In genomic region chr7:127901895-127902703, GRCh38 we compare ENCODE assay signal across 14 cellular contexts.
A peak's percentile ranks its signal among the peaks of the same experiment; 100 is the strongest.
DNase-seq lines count a peak whose midpoint lies in the region; ATAC-seq and TF ChIP-seq lines count a peak whose summit lies in the region.
"Had no signal": no experiment of that assay in that cellular context is flagged by ENCODE, and none has a peak within 500 bp of the region (broad histone marks: within the 10 kb centered on the region; RNA-seq: fewer than 3 reads in every experiment).

No MANE protein-coding gene starts in this region.

- H3K27me3 Mint-ChIP-seq in immature natural killer cell (ENCODE audit: low read depth in 3 of 3) (no peaks in the 10 kb centered on the region), CD14-positive monocyte (ENCODE audit: low read depth in 3 of 3) (no peaks in the 10 kb centered on the region), T-cell (no peaks in the 10 kb centered on the region)

- no peak overlapping the region for H3K4me3 ChIP-seq in GM12864 (ENCODE audit: low read depth, low read length)
- H3K4me3 ChIP-seq: HAP-1, sigmoid colon, thoracic aorta had no signal

- intact Hi-C loops in CD14-positive monocyte (cut with micrococcal nuclease) = no loop called here

- H3K4me3 Mint-ChIP-seq in immature natural killer cell (peak overlapping the region in 1 of 5 donors; percentile 47), CD14-positive monocyte (no peak overlapping the region), T-cell (no peak overlapping the region)

- peak; percentile 33 for DNase-seq in GM12864 (ENCODE audit: low read depth)
- DNase-seq in M059J (ENCODE audit: low read depth) = peak; percentile 15
- no peak for DNase-seq in immature natural killer cell
- no peak for DNase-seq in NOMO-1 treated with dmso at 0.1 percent for 144 hours (lab: John Stamatoyannopoulos, UW; ENCODE audit: unreplicated experiment)
- DNase-seq in NCI-H2081 treated with DMSO at 0.1 percent for 48 hours (lab: John Stamatoyannopoulos, UW) = no peak
- no peak for DNase-seq in CD14-positive monocyte (ENCODE audit: low spot score)
- no peak for DNase-seq in T-cell
- DNase-seq: activated CD8-positive, alpha-beta memory T cell treated with anti-CD3 and anti-CD28 coated beads, Interleukin-2, amount 50 U/mL, for 48 hours; effector CD4-positive, alpha-beta T cell; NCI-H2171 treated with DMSO at 0.1 percent for 48 hours; sigmoid colon had no signal

- ATAC-seq in GM21515 (IDR thresholded peaks at IDR 0.05; ENCODE audit: unreplicated experiment) (peak; percentile 51), T-cell (replicated peaks in 1 of 4) (no peak)

- H3K36me3 Mint-ChIP-seq in immature natural killer cell (peaks cover 0 to 5% (median 3%) of the 10 kb centered on the region in 3 donors), CD14-positive monocyte (peaks cover 27 to 31% of the 10 kb centered on the region in 2 donors), T-cell (peaks cover 26% of the 10 kb centered on the region)

- POLR2A ChIA-PET in T-cell (lab: Charles Lee) = no interaction called here

- CTCF ChIA-PET in T-cell (lab: Charles Lee) = no interaction called here

- H3K9me3 Mint-ChIP-seq in immature natural killer cell (no peaks in the 10 kb centered on the region), CD14-positive monocyte (no peaks in the 10 kb centered on the region), T-cell (no peaks in the 10 kb centered on the region)

- no peak for TF ChIP-seq CTCF in GM12864 (IDR thresholded peaks at IDR 0.05; ENCODE audit: low read depth, low read length, missing control alignments)
- TF ChIP-seq CTCF in CD14-positive monocyte (IDR thresholded peaks at IDR 0.05) = no peak

- H3K4me1 Mint-ChIP-seq in immature natural killer cell (peaks cover 53 to 61% of the 10 kb centered on the region in 2 donors), CD14-positive monocyte (peaks cover 27% of the 10 kb centered on the region), T-cell (peaks cover 33 to 54% (median 46%) of the 10 kb centered on the region in 3 donors)

- H3K27ac Mint-ChIP-seq in immature natural killer cell = peak overlapping the region in 5 of 6 donors; percentile 10 to 62 (median 23)
- H3K27ac Mint-ChIP-seq in CD14-positive monocyte = peak overlapping the region in 3 of 7 donors; percentile 32 to 76 (median 75)
- no peak overlapping the region for H3K27ac Mint-ChIP-seq in T-cell

Comparison
In these comparisons a context has a peak if more than half of its experiments do, and no peak if none do; other contexts are left out.
1. DNase-seq: peak in GM12864 (single experiment) and M059J (single experiment); none in immature natural killer cell (0 of 3), NOMO-1 treated with dmso at 0.1 percent for 144 hours (single experiment), NCI-H2081 treated with DMSO at 0.1 percent for 48 hours (single experiment), CD14-positive monocyte (single experiment) and T-cell (0 of 34).
2. H3K27ac Mint-ChIP-seq: peak in immature natural killer cell (5 of 6); none in T-cell (0 of 2).